ENCODE assay signal across 21 cellular contexts in the genomic region with DNA sequence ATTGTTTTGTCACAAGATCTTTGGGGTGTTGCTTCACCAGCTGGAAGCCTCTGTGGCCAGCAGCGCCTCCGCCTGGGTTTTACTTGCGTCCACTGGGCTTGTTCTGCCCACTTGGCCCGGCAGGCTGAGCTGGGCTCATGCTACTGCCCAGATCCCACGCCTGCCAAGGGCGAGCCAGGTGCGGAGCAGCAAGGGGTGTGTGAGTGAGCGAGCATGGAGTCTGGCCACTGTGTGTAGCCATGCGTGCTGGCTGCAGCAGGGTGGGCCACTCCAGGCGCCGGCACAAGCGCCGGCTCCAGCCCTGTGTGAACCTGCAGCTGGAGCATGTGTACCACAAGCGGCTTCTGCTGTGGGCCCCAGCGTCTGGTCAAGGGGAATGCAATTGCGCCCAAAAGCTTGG.
"Had no signal": no experiment of that assay in that cellular context is flagged by ENCODE, and none has a peak within 500 bp of the region (broad histone marks: within the 10 kb centered on the region; RNA-seq: fewer than 3 reads in every experiment).

No MANE protein-coding gene starts in this region.

- H3K36me3 Mint-ChIP-seq: T-cell had no signal

- ATAC-seq: Panc1, PC-3, T-cell had no signal

- H3K9me3 Mint-ChIP-seq: T-cell had no signal

- H3K4me3 Mint-ChIP-seq: T-cell had no signal

- H3K27ac Mint-ChIP-seq: T-cell had no signal

- H3K4me2 ChIP-seq: SK-N-SH had no signal

- H3K9me3 ChIP-seq: SK-N-SH had no signal

- DNase-seq: KBM-7; MV-4-11; NCI-H1048; NCI-H1105; NCI-H1417; NCI-H1436 treated with DMSO at 0.1 percent for 48 hours; NCI-H1694; NCI-H187 treated with DMSO at 0.1 percent for 48 hours; NCI-H2029 treated with DMSO at 0.1 percent for 48 hours; NCI-H2227 treated with DMSO at 0.1 percent for 48 hours; NCI-H524; NCI-H69; NCI-H774; NK-92 treated with Interleukin-12 subunit alpha and Interleukin-12 subunit beta, amount 100 ng/mL, for 24 hours; PC-3; SHP77; SK-N-SH; SW 1271; T-cell had no signal

- H3K27ac ChIP-seq: RWPE1 had no signal

- H3K4me1 Mint-ChIP-seq: T-cell had no signal
